Comparison of ENCODE assay signal across 1 cellular context in genomic region chr11:65379698-65380459, GRCh38.
TF ChIP-seq lines count a peak whose summit lies in the region.

No MANE protein-coding gene starts in this region.

TF ChIP-seq in A549, 52 proteins besides CTCF, POLR2A, EP300 and RAD21:
- no peak for TF ChIP-seq ATOH8 (CRISPR knock-in tag; IDR thresholded peaks at IDR 0.05; ENCODE audit: low read depth)
- no peak for TF ChIP-seq RNF2 (IDR thresholded peaks at IDR 0.05; ENCODE audit: borderline replicate concordance, low read depth)
- no peak for TF ChIP-seq MAX (IDR thresholded peaks at IDR 0.05)
- no peak for TF ChIP-seq CHD2 (IDR thresholded peaks at IDR 0.05; ENCODE audit: low read length, partially characterized antibody)
- TF ChIP-seq RCOR1 (IDR thresholded peaks at IDR 0.05; ENCODE audit: low read depth, low read length) = no peak
- TF ChIP-seq FOSB (CRISPR knock-in tag; IDR thresholded peaks at IDR 0.05) = no peak
- no peak for TF ChIP-seq NR3C1 (IDR thresholded peaks at IDR 0.05)
- TF ChIP-seq KDM5A (IDR thresholded peaks at IDR 0.05) = no peak
- TF ChIP-seq CEBPB (IDR thresholded peaks at IDR 0.05) = no peak
- no peak for TF ChIP-seq HOXA7 (CRISPR knock-in tag; IDR thresholded peaks at IDR 0.05)
- TF ChIP-seq KDM1A (IDR thresholded peaks at IDR 0.05; ENCODE audit: low read depth) = no peak
- TF ChIP-seq RFX5 (IDR thresholded peaks at IDR 0.05) = no peak
- TF ChIP-seq PBX3 (IDR thresholded peaks at IDR 0.05) = no peak
- no peak for TF ChIP-seq ZSCAN20 (CRISPR knock-in tag; IDR thresholded peaks at IDR 0.05)
- no peak for TF ChIP-seq SREBF2 (IDR thresholded peaks at IDR 0.05)
